ENCODE assay signal across 1 cellular context in genomic region chr17:77296769-77297409, GRCh38.
TF ChIP-seq lines count a peak whose summit lies in the region.

No MANE protein-coding gene starts in this region.

TF ChIP-seq in HEK293, 187 proteins besides CTCF, POLR2A, EP300 and RAD21 (continued from another document):
- TF ChIP-seq, protein P1, sequence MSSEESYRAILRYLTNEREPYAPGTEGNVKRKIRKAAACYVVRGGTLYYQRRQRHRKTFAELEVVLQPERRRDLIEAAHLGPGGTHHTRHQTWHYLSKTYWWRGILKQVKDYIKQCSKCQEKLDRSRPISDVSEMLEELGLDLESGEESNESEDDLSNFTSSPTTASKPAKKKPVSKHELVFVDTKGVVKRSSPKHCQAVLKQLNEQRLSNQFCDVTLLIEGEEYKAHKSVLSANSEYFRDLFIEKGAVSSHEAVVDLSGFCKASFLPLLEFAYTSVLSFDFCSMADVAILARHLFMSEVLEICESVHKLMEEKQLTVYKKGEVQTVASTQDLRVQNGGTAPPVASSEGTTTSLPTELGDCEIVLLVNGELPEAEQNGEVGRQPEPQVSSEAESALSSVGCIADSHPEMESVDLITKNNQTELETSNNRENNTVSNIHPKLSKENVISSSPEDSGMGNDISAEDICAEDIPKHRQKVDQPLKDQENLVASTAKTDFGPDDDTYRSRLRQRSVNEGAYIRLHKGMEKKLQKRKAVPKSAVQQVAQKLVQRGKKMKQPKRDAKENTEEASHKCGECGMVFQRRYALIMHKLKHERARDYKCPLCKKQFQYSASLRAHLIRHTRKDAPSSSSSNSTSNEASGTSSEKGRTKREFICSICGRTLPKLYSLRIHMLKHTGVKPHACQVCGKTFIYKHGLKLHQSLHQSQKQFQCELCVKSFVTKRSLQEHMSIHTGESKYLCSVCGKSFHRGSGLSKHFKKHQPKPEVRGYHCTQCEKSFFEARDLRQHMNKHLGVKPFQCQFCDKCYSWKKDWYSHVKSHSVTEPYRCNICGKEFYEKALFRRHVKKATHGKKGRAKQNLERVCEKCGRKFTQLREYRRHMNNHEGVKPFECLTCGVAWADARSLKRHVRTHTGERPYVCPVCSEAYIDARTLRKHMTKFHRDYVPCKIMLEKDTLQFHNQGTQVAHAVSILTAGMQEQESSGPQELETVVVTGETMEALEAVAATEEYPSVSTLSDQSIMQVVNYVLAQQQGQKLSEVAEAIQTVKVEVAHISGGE (tag by site-specific recombination; conservative IDR thresholded peaks at IDR 0.05; ENCODE audit: low read depth), result no peak
- no peak for TF ChIP-seq ZNF837 (tag by site-specific recombination; IDR thresholded peaks at IDR 0.05)
- no peak for TF ChIP-seq ZNF391 (tag by site-specific recombination; IDR thresholded peaks at IDR 0.05; ENCODE audit: borderline replicate concordance, low read depth)
- TF ChIP-seq ZNF366 (tag by site-specific recombination; conservative IDR thresholded peaks at IDR 0.05), result peak; percentile 58
- no peak for TF ChIP-seq MEIS1 (CRISPR knock-in tag; IDR thresholded peaks at IDR 0.05; ENCODE audit: borderline replicate concordance)
TF ChIP-seq in HEK293: peak in this region for 1.
